23 cellular contexts compared by ENCODE assay signal in genomic region chrX:149161438-149162088, GRCh38.
A peak's percentile ranks its signal among the peaks of the same experiment; 100 is the strongest.
DNase-seq lines count a peak whose midpoint lies in the region; ATAC-seq and TF ChIP-seq lines count a peak whose summit lies in the region.
"Had no signal": no experiment of that assay in that cellular context is flagged by ENCODE, and none has a peak within 500 bp of the region (broad histone marks: within the 10 kb centered on the region; RNA-seq: fewer than 3 reads in every experiment).

No MANE protein-coding gene starts in this region.

- H4K20me1 ChIP-seq in mammary epithelial cell (ENCODE audit: insufficient read depth, low read length): no peaks in the 10 kb centered on the region

- H3K79me1 ChIP-seq in mesendoderm (ENCODE audit: low read length): no peaks in the 10 kb centered on the region

- H4K5ac ChIP-seq in mesendoderm (ENCODE audit: low read length): no peak overlapping the region

- POLR2A ChIA-PET in MCF 10A (lab: Yijun Ruan, JAX): no interaction called here

- H3K9me3 ChIP-seq in mammary epithelial cell (replicated peaks; ENCODE audit: insufficient read depth, low read length): no peaks in the 10 kb centered on the region
- H3K9me3 ChIP-seq: A549 had no signal

- H2AFZ ChIP-seq in mammary epithelial cell (ENCODE audit: low read depth, low read length): no peak overlapping the region

- H3K56ac ChIP-seq in mesendoderm (ENCODE audit: low read length): no peak overlapping the region

- no peak overlapping the region for H3K27ac Mint-ChIP-seq in MCF 10A (ENCODE audit: low read depth, unreplicated experiment)
- H3K27ac Mint-ChIP-seq in stimulated activated memory B cell treated with anti-CD40 and anti-IgM and Interleukin-4, amounts not matched to agents 10 μg/mL and 1 μg/mL and 100 μg/mL, for 72 hours: no peak overlapping the region
- H3K27ac Mint-ChIP-seq: CD8-positive, alpha-beta T cell; IgD-negative memory B cell; T-cell had no signal

- TF ChIP-seq CTCF in MCF 10A (IDR thresholded peaks at IDR 0.05; ENCODE audit: unreplicated experiment): no peak
- no peak for TF ChIP-seq CTCF in mammary epithelial cell (conservative IDR thresholded peaks at IDR 0.05 in 1 of 2, IDR thresholded peaks at IDR 0.05 in 1 of 2; ENCODE audit: extremely low read depth in 1 of 2, insufficient read depth in 1 of 2, low read depth in 1 of 2, low read length in 2 of 2)
- no peak for TF ChIP-seq CTCF in fibroblast of pulmonary artery (IDR thresholded peaks at IDR 0.05; ENCODE audit: low read length, missing control alignments)

- intact Hi-C loops in MCF 10A (cut with micrococcal nuclease) (no loop called here), mammary epithelial cell (cut with micrococcal nuclease) (no loop called here)

- H2AK5ac ChIP-seq in mesendoderm (ENCODE audit: low read length): no peak overlapping the region

- no peak overlapping the region for H3K9ac ChIP-seq in mammary epithelial cell (ENCODE audit: insufficient read depth, low read length)
- H3K9ac ChIP-seq in mesendoderm (ENCODE audit: low read length): no peak overlapping the region

- H2BK15ac ChIP-seq in mesendoderm (replicated peaks; ENCODE audit: low read depth): no peak overlapping the region

- no peak overlapping the region for H3K4me3 ChIP-seq in mammary epithelial cell (replicated peaks in 1 of 3; ENCODE audit: insufficient read depth in 1 of 3, low read depth in 2 of 3, low read length in 3 of 3)
- H3K4me3 ChIP-seq in fibroblast of pulmonary artery (replicated peaks; ENCODE audit: low read depth, low read length): no peak overlapping the region
- H3K4me3 ChIP-seq in mesendoderm (ENCODE audit: low read length): no peak overlapping the region
- H3K4me3 ChIP-seq: A549 had no signal

- H3K27ac ChIP-seq in mammary epithelial cell (ENCODE audit: insufficient read depth, low read depth, low read length): no peak overlapping the region
- H3K27ac ChIP-seq in mesendoderm (ENCODE audit: low read depth, low read length): no peak overlapping the region
- H3K27ac ChIP-seq: A549, HL-60, RWPE1 had no signal

- ATAC-seq in stimulated activated memory B cell treated with anti-CD40 and anti-IgM and Interleukin-4, amounts not matched to agents 10 μg/mL and 1 μg/mL and 100 μg/mL, for 72 hours: no peak
- ATAC-seq: A549; CD8-positive, alpha-beta T cell; SK-N-SH treated with all-trans-retinoic acid at 6 μM for 48 hours; T-cell had no signal

- H2BK120ac ChIP-seq in mesendoderm (ENCODE audit: low read depth, low read length): no peak overlapping the region

- DNase-seq in MCF 10A (ENCODE audit: unreplicated experiment) (peak; percentile 16), mammary epithelial cell (no peak), NCI-H69 (lab: John Stamatoyannopoulos, UW) (peak; percentile 4), fibroblast of pulmonary artery (ENCODE audit: low read depth) (peak; percentile 16), mesendoderm (no peak)
- no peak for DNase-seq in activated effector memory CD4-positive, alpha-beta T cell treated with Interleukin-2 at 50 U/mL for 16 hours
- DNase-seq: Calu3; CD8-positive, alpha-beta T cell; DMS79; Kasumi-1; MM.1S; NCI-H1092; NCI-H1436 treated with DMSO at 0.1 percent for 48 hours; NCI-H2081; NCI-H226; SIG-M5; T-cell had no signal

- no peak overlapping the region for H2BK5ac ChIP-seq in mesendoderm (ENCODE audit: low read length)

- H3K36me3 ChIP-seq in mammary epithelial cell (ENCODE audit: insufficient read depth, low read length) (no peaks in the 10 kb centered on the region), mesendoderm (ENCODE audit: control insufficient read depth, insufficient read depth, low read length) (no peaks in the 10 kb centered on the region)

- no peaks in the 10 kb centered on the region for H3K36me3 Mint-ChIP-seq in MCF 10A (ENCODE audit: insufficient read depth, unreplicated experiment)
- H3K36me3 Mint-ChIP-seq in stimulated activated memory B cell treated with anti-CD40 and anti-IgM and Interleukin-4, amounts not matched to agents 10 μg/mL and 1 μg/mL and 100 μg/mL, for 72 hours: no peaks in the 10 kb centered on the region
- H3K36me3 Mint-ChIP-seq: CD8-positive, alpha-beta T cell; IgD-negative memory B cell; T-cell had no signal

- H3K4me2 ChIP-seq in mammary epithelial cell (ENCODE audit: insufficient read depth, low read depth, low read length) (no peak overlapping the region), mesendoderm (ENCODE audit: low read length) (no peak overlapping the region)
- H3K4me2 ChIP-seq: A549 had no signal

- H3K18ac ChIP-seq in mesendoderm (ENCODE audit: low read length): no peak overlapping the region

- CTCF ChIA-PET in MCF 10A (lab: Yijun Ruan, JAX): no interaction called here
- CTCF ChIA-PET in mammary epithelial cell (lab: Charles Lee; ENCODE audit: low non-redundant PET): no interaction called here

- in situ Hi-C loops in mammary epithelial cell (cut with MboI; ENCODE audit: low sequenced_read_pairs in 2 of 2): no loop called here

- H3K79me2 ChIP-seq in mammary epithelial cell (ENCODE audit: insufficient read depth, low read length): no peaks in the 10 kb centered on the region
- no peaks in the 10 kb centered on the region for H3K79me2 ChIP-seq in mesendoderm (ENCODE audit: control insufficient read depth, insufficient read depth, low read length)

- no peaks in the 10 kb centered on the region for H3K27me3 Mint-ChIP-seq in MCF 10A (ENCODE audit: insufficient read depth, unreplicated experiment)
- H3K27me3 Mint-ChIP-seq in stimulated activated memory B cell treated with anti-CD40 and anti-IgM and Interleukin-4, amounts not matched to agents 10 μg/mL and 1 μg/mL and 100 μg/mL, for 72 hours: peaks cover 17% of the 10 kb centered on the region

- H3K4me1 ChIP-seq in mammary epithelial cell (ENCODE audit: insufficient read depth, low read length) (no peaks in the 10 kb centered on the region), mesendoderm (ENCODE audit: control insufficient read depth, low read depth, low read length) (no peaks in the 10 kb centered on the region)
- H3K4me1 ChIP-seq: A549 had no signal

- dilution Hi-C loops in mammary epithelial cell (cut with HindIII; ENCODE audit: low sequenced_read_pairs): no loop called here

- no peak overlapping the region for H3K23ac ChIP-seq in mesendoderm (ENCODE audit: low read length)

- peaks cover 14% of the 10 kb centered on the region for H3K9me3 Mint-ChIP-seq in MCF 10A (ENCODE audit: unreplicated experiment)
- H3K9me3 Mint-ChIP-seq in stimulated activated memory B cell treated with anti-CD40 and anti-IgM and Interleukin-4, amounts not matched to agents 10 μg/mL and 1 μg/mL and 100 μg/mL, for 72 hours: no peaks in the 10 kb centered on the region
- H3K9me3 Mint-ChIP-seq: CD8-positive, alpha-beta T cell; T-cell had no signal

- H3K27me3 ChIP-seq in mammary epithelial cell (ENCODE audit: insufficient read depth, low read length) (no peaks in the 10 kb centered on the region), mesendoderm (ENCODE audit: insufficient read depth, low read length, poor library complexity) (no peaks in the 10 kb centered on the region)

- H3K4me3 Mint-ChIP-seq in MCF 10A (ENCODE audit: unreplicated experiment): no peak overlapping the region
- no peak overlapping the region for H3K4me3 Mint-ChIP-seq in stimulated activated memory B cell treated with anti-CD40 and anti-IgM and Interleukin-4, amounts not matched to agents 10 μg/mL and 1 μg/mL and 100 μg/mL, for 72 hours
- H3K4me3 Mint-ChIP-seq: CD8-positive, alpha-beta T cell; IgD-negative memory B cell; T-cell had no signal

- no TSS peak for BruUV-seq in MCF 10A (replicated peaks; lab: Mats Ljungman, UMichigan)
- no TSS peak for BruUV-seq in mammary epithelial cell (replicated peaks; lab: Mats Ljungman, UMichigan)

- H3K4ac ChIP-seq in mesendoderm (ENCODE audit: low read depth, low read length): no peak overlapping the region

- 60% methylated on average over 1 of the region's 2 CpGs for WGBS in mammary epithelial cell (ENCODE audit: low coverage, missing lambda C conversion rate)
- no CpG with 5 or more reads among the region's 2 CpGs for WGBS in mesendoderm (ENCODE audit: extremely low coverage, insufficient coverage, low lambda C conversion rate)

- H3K4me1 Mint-ChIP-seq in MCF 10A (ENCODE audit: insufficient read depth, unreplicated experiment): no peaks in the 10 kb centered on the region
- no peaks in the 10 kb centered on the region for H3K4me1 Mint-ChIP-seq in stimulated activated memory B cell treated with anti-CD40 and anti-IgM and Interleukin-4, amounts not matched to agents 10 μg/mL and 1 μg/mL and 100 μg/mL, for 72 hours
- H3K4me1 Mint-ChIP-seq: IgD-negative memory B cell, T-cell had no signal

- no peak overlapping the region for H4K8ac ChIP-seq in mesendoderm (ENCODE audit: low read depth, low read length)

Comparison
In these comparisons a context has a peak if more than half of its experiments do, and no peak if none do; other contexts are left out.
1. DNase-seq: peak in MCF 10A (single experiment), NCI-H69 (single experiment) and fibroblast of pulmonary artery (single experiment); none in mammary epithelial cell (single experiment), mesendoderm (single experiment) and activated effector memory CD4-positive, alpha-beta T cell treated with Interleukin-2 at 50 U/mL for 16 hours (single experiment).